In genomic region chr20:31485450-31486339, GRCh38 we compare ENCODE assay signal across 1 cellular context.
TF ChIP-seq lines count a peak whose summit lies in the region.

No MANE protein-coding gene starts in this region.

TF ChIP-seq in SK-N-SH, 30 proteins besides CTCF, POLR2A, EP300 and RAD21 (continued from another document):
- peak; percentile 42 for TF ChIP-seq REST (IDR thresholded peaks at IDR 0.05; ENCODE audit: low read depth, low read length)
- no peak for TF ChIP-seq USF2 (IDR thresholded peaks at IDR 0.05; ENCODE audit: borderline replicate concordance, low read depth, low read length)
